Comparison of ENCODE assay signal across 25 cellular contexts in the genomic region with DNA sequence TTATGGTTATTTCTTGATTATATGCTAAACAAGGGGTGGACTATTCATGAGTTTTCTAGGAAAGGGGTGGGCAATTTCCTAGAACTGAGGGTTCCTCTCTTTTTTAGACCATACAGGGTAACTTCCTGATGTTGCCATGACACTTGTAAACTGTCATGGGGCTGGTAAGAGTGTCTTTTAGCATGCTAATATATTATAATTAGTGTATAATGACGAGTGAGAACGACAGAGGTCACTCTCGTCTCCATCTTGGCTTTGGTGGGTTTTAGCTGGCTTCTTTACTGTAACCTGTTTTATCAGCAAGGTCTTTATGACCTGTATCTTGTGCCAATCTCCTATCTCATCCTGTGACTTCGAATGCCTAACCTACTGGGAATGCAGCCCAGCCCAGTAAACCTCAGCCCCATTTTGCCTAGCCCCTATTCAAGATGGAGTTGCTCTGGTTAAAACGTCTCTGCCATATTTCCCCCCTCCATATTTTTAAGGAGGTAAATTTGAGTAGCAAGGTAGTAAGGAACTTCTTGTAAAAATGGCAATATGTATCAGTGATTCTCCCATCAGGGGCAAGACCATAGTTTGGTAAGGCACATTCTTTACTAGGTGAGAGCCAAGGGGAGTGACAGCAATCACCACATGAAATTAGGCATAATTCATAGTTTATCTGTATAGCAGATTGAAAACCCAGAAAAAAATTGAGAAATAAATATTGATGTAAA. TPM values are rescaled to one million over a fixed set of nuclear protein-coding genes. Genes with fewer than 3 reads are reported as not detected.
A peak's percentile ranks its signal among the peaks of the same experiment; 100 is the strongest.
DNase-seq lines count a peak whose midpoint lies in the region; ATAC-seq and TF ChIP-seq lines count a peak whose summit lies in the region.
"Had no signal": no experiment of that assay in that cellular context is flagged by ENCODE, and none has a peak within 500 bp of the region (broad histone marks: within the 10 kb centered on the region; RNA-seq: fewer than 3 reads in every experiment).

No MANE protein-coding gene starts in this region.

- POLR2A ChIA-PET in MCF 10A (lab: Yijun Ruan, JAX) = interaction anchor here (1.0 to 10.5 kb wide), 3 partner anchors 17 to 62 kb away, joined by 3 to 521 read pairs (median 43); partner anchors contain the start of gene MTHFD2L
- POLR2A ChIA-PET in activated CD8-positive, alpha-beta T cell treated with anti-CD3 and anti-CD28 coated beads for 36 hours (lab: Charles Lee) = no interaction called here

- H3K36me3 ChIP-seq in breast epithelium = no peaks in the 10 kb centered on the region
- no peaks in the 10 kb centered on the region for H3K36me3 ChIP-seq in left lung
- no peaks in the 10 kb centered on the region for H3K36me3 ChIP-seq in transverse colon
- H3K36me3 ChIP-seq: BLaER1, neutrophil, vagina had no signal

- H3K27ac ChIP-seq in breast epithelium (no peak overlapping the region), left lung (peak overlapping the region; percentile 10 to 87), transverse colon (peak overlapping the region in 3 of 4 donors; percentile 54 to 78 (median 62))
- H3K27ac ChIP-seq: BLaER1, HL-60, neutrophil, vagina, VCaP had no signal

- peak; percentile 40 for DNase-seq in MCF 10A (ENCODE audit: unreplicated experiment)
- no peak for DNase-seq in breast epithelium (ENCODE audit: low spot score in 2 of 2)
- DNase-seq in choroid plexus epithelial cell (ENCODE audit: low read depth) = peak; percentile 54
- no peak for DNase-seq in left lung
- no peak for DNase-seq in transverse colon
- DNase-seq in COR-L47 (lab: John Stamatoyannopoulos, UW) = no peak
- DNase-seq in activated CD8-positive, alpha-beta T cell treated with anti-CD3 and anti-CD28 coated beads for 36 hours = no peak
- no peak for DNase-seq in GM10266 (ENCODE audit: extremely low spot score)
- DNase-seq: 8988T; activated effector memory CD4-positive, alpha-beta T cell treated with Interleukin-2 at 50 U/mL for 16 hours; activated naive CD8-positive, alpha-beta T cell treated with anti-CD3 and anti-CD28 coated beads, Interleukin-2, amount 50 U/mL, for 24 hours; NCI-H82; retina; SIG-M5; stimulated activated CD4-positive, alpha-beta T cell treated with anti-CD3 and anti-CD28 coated beads, Interleukin-15, amount 100 ng/mL, for 24 hours; substantia nigra; T-helper 1 cell had no signal

- H3K27ac Mint-ChIP-seq in MCF 10A (ENCODE audit: low read depth, unreplicated experiment) = peak overlapping the region; percentile 88
- no peak overlapping the region for H3K27ac Mint-ChIP-seq in activated CD8-positive, alpha-beta T cell treated with anti-CD3 and anti-CD28 coated beads for 36 hours
- H3K27ac Mint-ChIP-seq: activated naive CD8-positive, alpha-beta T cell treated with anti-CD3 and anti-CD28 coated beads, Interleukin-2, amount 50 U/mL, for 24 hours; dendritic cell treated with granulocyte-macrophage colony-stimulating factor and Interleukin-4, amounts not matched to agents 40 ng/mL and 50 ng/mL, for 4 days; IgD-negative memory B cell had no signal

- peak overlapping the region; percentile 84 for H3K4me3 Mint-ChIP-seq in MCF 10A (ENCODE audit: unreplicated experiment)
- H3K4me3 Mint-ChIP-seq in activated CD8-positive, alpha-beta T cell treated with anti-CD3 and anti-CD28 coated beads for 36 hours = no peak overlapping the region
- H3K4me3 Mint-ChIP-seq: activated naive CD8-positive, alpha-beta T cell treated with anti-CD3 and anti-CD28 coated beads, Interleukin-2, amount 50 U/mL, for 24 hours; dendritic cell treated with granulocyte-macrophage colony-stimulating factor and Interleukin-4, amounts not matched to agents 40 ng/mL and 50 ng/mL, for 4 days; IgD-negative memory B cell had no signal

- 50 to 56% methylated on average over 5 of the region's 5 CpGs for WGBS in transverse colon (ENCODE audit: low coverage in 1 of 2), 2 donors

- H3K4me3 ChIP-seq in breast epithelium (no peak overlapping the region), choroid plexus epithelial cell (ENCODE audit: low read depth, low read length) (no peak overlapping the region), left lung (peak overlapping the region in 1 of 2 donors; percentile 54), transverse colon (no peak overlapping the region)
- H3K4me3 ChIP-seq: BLaER1, vagina had no signal

- in situ Hi-C loops in transverse colon (cut with MboI; ENCODE audit: low pct_ligation_motif_present in 1 of 4, low pct_unique_long_range_greater_than_20kb in 1 of 4, low sequenced_read_pairs in 3 of 4) = no loop called here

- intact Hi-C loops in MCF 10A (cut with micrococcal nuclease) = loop anchor here (2.0 kb wide), 1 partner anchor 40 kb away; no protein-coding TSS in a partner anchor
- intact Hi-C loops in breast epithelium (cut with DNase I; ENCODE audit: low total_unique reads) = no loop called here
- intact Hi-C loops in left lung (cut with DNase I) = no loop called here
- intact Hi-C loops in transverse colon (cut with DNase I; ENCODE audit: low total_unique reads) = no loop called here
- intact Hi-C loops in activated CD8-positive, alpha-beta T cell treated with anti-CD3 and anti-CD28 coated beads for 36 hours (cut with micrococcal nuclease) = no loop called here

- H3K9me3 Mint-ChIP-seq in MCF 10A (ENCODE audit: unreplicated experiment) = no peaks in the 10 kb centered on the region
- no peaks in the 10 kb centered on the region for H3K9me3 Mint-ChIP-seq in activated CD8-positive, alpha-beta T cell treated with anti-CD3 and anti-CD28 coated beads for 36 hours
- H3K9me3 Mint-ChIP-seq: activated naive CD8-positive, alpha-beta T cell treated with anti-CD3 and anti-CD28 coated beads, Interleukin-2, amount 50 U/mL, for 24 hours; dendritic cell treated with granulocyte-macrophage colony-stimulating factor and Interleukin-4, amounts not matched to agents 40 ng/mL and 50 ng/mL, for 4 days had no signal

- no peak for TF ChIP-seq EP300 in transverse colon (IDR thresholded peaks at IDR 0.05; ENCODE audit: low read depth)

- no peaks in the 10 kb centered on the region for H3K9me3 ChIP-seq in breast epithelium
- H3K9me3 ChIP-seq in left lung = no peaks in the 10 kb centered on the region
- H3K9me3 ChIP-seq in transverse colon = no peaks in the 10 kb centered on the region
- H3K9me3 ChIP-seq: neutrophil, vagina had no signal

- H3K4me1 ChIP-seq in breast epithelium (peaks cover 0 to 3% of the 10 kb centered on the region in 2 donors), left lung (peaks cover 0 to 30% of the 10 kb centered on the region in 2 donors), transverse colon (peaks cover 0 to 63% (median 29%) of the 10 kb centered on the region in 4 donors)

- TF ChIP-seq POLR2A in breast epithelium (IDR thresholded peaks at IDR 0.05) (no peak), transverse colon (IDR thresholded peaks at IDR 0.05) (no peak)

- BruUV-seq in MCF 10A (replicated peaks; lab: Mats Ljungman, UMichigan) = no TSS peak

- no peaks in the 10 kb centered on the region for H3K27me3 ChIP-seq in breast epithelium
- no peaks in the 10 kb centered on the region for H3K27me3 ChIP-seq in left lung
- H3K27me3 ChIP-seq in transverse colon = no peaks in the 10 kb centered on the region
- H3K27me3 ChIP-seq: BLaER1, vagina had no signal

- no peak for ATAC-seq in left lung
- ATAC-seq in activated CD8-positive, alpha-beta T cell treated with anti-CD3 and anti-CD28 coated beads for 36 hours = no peak
- ATAC-seq: activated naive CD8-positive, alpha-beta T cell treated with anti-CD3 and anti-CD28 coated beads, Interleukin-2, amount 50 U/mL, for 24 hours had no signal

- no peaks in the 10 kb centered on the region for H3K27me3 Mint-ChIP-seq in MCF 10A (ENCODE audit: insufficient read depth, unreplicated experiment)
- peaks cover 41% of the 10 kb centered on the region for H3K27me3 Mint-ChIP-seq in activated CD8-positive, alpha-beta T cell treated with anti-CD3 and anti-CD28 coated beads for 36 hours

- H3K36me3 Mint-ChIP-seq in MCF 10A (ENCODE audit: insufficient read depth, unreplicated experiment) = peaks cover 38% of the 10 kb centered on the region
- H3K36me3 Mint-ChIP-seq in activated CD8-positive, alpha-beta T cell treated with anti-CD3 and anti-CD28 coated beads for 36 hours (ENCODE audit: low read depth) = no peaks in the 10 kb centered on the region
- H3K36me3 Mint-ChIP-seq: IgD-negative memory B cell had no signal

- peaks cover 36% of the 10 kb centered on the region for H3K4me1 Mint-ChIP-seq in MCF 10A (ENCODE audit: insufficient read depth, unreplicated experiment)
- peaks cover 10% of the 10 kb centered on the region for H3K4me1 Mint-ChIP-seq in activated CD8-positive, alpha-beta T cell treated with anti-CD3 and anti-CD28 coated beads for 36 hours (ENCODE audit: low read depth)

- CTCF ChIA-PET in MCF 10A (lab: Yijun Ruan, JAX) = no interaction called here
- CTCF ChIA-PET in activated CD8-positive, alpha-beta T cell treated with anti-CD3 and anti-CD28 coated beads for 36 hours (lab: Charles Lee) = no interaction called here

- no peak for TF ChIP-seq CTCF in MCF 10A (IDR thresholded peaks at IDR 0.05; ENCODE audit: unreplicated experiment)
- no peak for TF ChIP-seq CTCF in breast epithelium (IDR thresholded peaks at IDR 0.05)
- no peak for TF ChIP-seq CTCF in choroid plexus epithelial cell (conservative IDR thresholded peaks at IDR 0.05; ENCODE audit: low read depth, low read length)
- no peak for TF ChIP-seq CTCF in left lung (IDR thresholded peaks at IDR 0.05)
- no peak for TF ChIP-seq CTCF in transverse colon (IDR thresholded peaks at IDR 0.05)
- TF ChIP-seq CTCF in activated CD8-positive, alpha-beta T cell treated with anti-CD3 and anti-CD28 coated beads for 36 hours (IDR thresholded peaks at IDR 0.05) = no peak
- no peak for TF ChIP-seq CTCF in GM10266 (IDR thresholded peaks at IDR 0.05; ENCODE audit: control insufficient read depth, insufficient read depth, low read depth, missing control alignments)

RNA-seq across cellular contexts. Expression of gene CXCL2, which starts 2.6 kb away (rescaled TPM):
- total RNA-seq in MCF 10A (2022) = 62.3 and 76.2 TPM in 2 replicates
- 10 to 100 TPM; 12.2 to 51.8 (median 16.1) TPM for total RNA-seq in breast epithelium
- 100 to 1,000 TPM in 1 of 2 donors, 10 to 100 TPM in 1; 64.4 to 114 TPM for total RNA-seq in left lung
- total RNA-seq in transverse colon = 10 to 100 TPM in 3 of 4 donors, under 1 TPM in 1; 0.80 to 32.9 (median 17.8) TPM
- not detected for total RNA-seq in activated CD8-positive, alpha-beta T cell treated with anti-CD3 and anti-CD28 coated beads for 36 hours
- total RNA-seq: G401 had no signal

RNA-seq across cellular contexts. Expression of gene CXCL3, which starts 57.9 kb away (rescaled TPM):
- 9.2 and 9.8 TPM in 2 replicates for total RNA-seq in MCF 10A (2022)
- 1 to 10 TPM in 2 of 3 donors, under 1 TPM in 1; 0.64 to 5.6 (median 1.3) TPM for total RNA-seq in breast epithelium
- 10 to 100 TPM; 12.4 to 15.2 TPM for total RNA-seq in left lung
- total RNA-seq in transverse colon = 1 to 10 TPM; 1.8 to 5.2 (median 5.1) TPM
- not detected for total RNA-seq in activated CD8-positive, alpha-beta T cell treated with anti-CD3 and anti-CD28 coated beads for 36 hours
- total RNA-seq: G401, vagina had no signal

Comparison
In these comparisons a context has a peak if more than half of its experiments do, and no peak if none do; other contexts are left out.
1. DNase-seq: peak in MCF 10A (single experiment) and choroid plexus epithelial cell (single experiment); none in breast epithelium (0 of 2), left lung (0 of 2), transverse colon (single experiment), COR-L47 (single experiment), activated CD8-positive, alpha-beta T cell treated with anti-CD3 and anti-CD28 coated beads for 36 hours (single experiment) and GM10266 (single experiment).
2. H3K27ac ChIP-seq: peak in left lung (2 of 2) and transverse colon (3 of 4); none in breast epithelium (0 of 2).